ENCODE assay signal across 8 cellular contexts in the genomic region with DNA sequence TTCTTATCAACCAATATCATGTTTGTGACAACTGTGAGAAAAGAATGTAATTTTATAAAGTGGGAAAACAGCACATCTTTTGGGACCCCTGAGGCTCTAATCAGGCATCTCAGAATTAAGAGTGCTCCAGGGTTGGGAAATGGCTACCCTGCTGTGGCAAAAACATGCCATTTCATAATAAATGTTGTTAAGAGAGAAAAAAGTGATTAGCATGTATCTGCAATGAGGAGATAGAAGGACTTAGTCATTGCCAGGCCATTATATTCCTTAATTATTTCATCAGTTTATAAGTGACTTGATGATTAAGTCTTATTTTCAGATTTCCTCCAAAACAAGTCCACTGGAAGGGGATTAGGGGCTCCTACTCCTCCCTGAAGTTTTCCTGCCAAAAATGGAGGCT. TPM values are rescaled to one million over a fixed set of nuclear protein-coding genes. Genes with fewer than 3 reads are reported as not detected.
A peak's percentile ranks its signal among the peaks of the same experiment; 100 is the strongest.
DNase-seq lines count a peak whose midpoint lies in the region; ATAC-seq and TF ChIP-seq lines count a peak whose summit lies in the region.
"Not testable (repeated sequence)": the region's sequence is repeated elsewhere in the genome, so short reads cannot be mapped to it uniquely, and the experiment has no call there.

No MANE protein-coding gene starts in this region.

- not testable (repeated sequence) for DNase-seq in CD8-positive, alpha-beta T cell; T-helper 17 cell; adrenal gland; epithelial cell of proximal tubule (ENCODE audit: low read depth); left lung; osteoblast (ENCODE audit: insufficient read length, low spot score, missing footprints); thyroid gland

- not testable (repeated sequence) for TF ChIP-seq POLR2A in adrenal gland (IDR thresholded peaks at IDR 0.05); thyroid gland (IDR thresholded peaks at IDR 0.05)

- H3K4me1 ChIP-seq in CD8-positive, alpha-beta T cell (ENCODE audit: insufficient read depth, low read length), result peaks cover 39% of the 10 kb centered on the region
- peaks cover 26% of the 10 kb centered on the region for H3K4me1 ChIP-seq in KMS-11 (ENCODE audit: low read depth, poor library complexity, severe bottlenecking)
- peaks cover 4 to 39% of the 10 kb centered on the region in 2 donors for H3K4me1 ChIP-seq in adrenal gland (replicated peaks in 1 of 2)
- peaks cover 7 to 46% of the 10 kb centered on the region in 2 donors for H3K4me1 ChIP-seq in left lung
- H3K4me1 ChIP-seq in osteoblast (ENCODE audit: insufficient read depth, low read length), result peaks cover 22% of the 10 kb centered on the region
- H3K4me1 ChIP-seq in thyroid gland, result peaks cover 13 to 26% of the 10 kb centered on the region in 2 donors

- not testable (repeated sequence) for H3K9me3 ChIP-seq in CD8-positive, alpha-beta T cell (ENCODE audit: low read length); T-helper 17 cell (ENCODE audit: control insufficient read depth, low read length, poor library complexity, severe bottlenecking); adrenal gland (replicated peaks in 1 of 3); left lung; osteoblast (ENCODE audit: low read depth, low read length); thyroid gland

- peak overlapping the region; percentile 95 for H3K4me3 Mint-ChIP-seq in CD8-positive, alpha-beta T cell
- peak overlapping the region; percentile 92 for H3K4me3 Mint-ChIP-seq in T-helper 17 cell

- intact Hi-C loops in CD8-positive, alpha-beta T cell (cut with DNase I, micrococcal nuclease), result loop anchor here in 1 of 2 experiments (5.0 kb wide), 1 partner anchor 117 kb away; no protein-coding TSS in a partner anchor
- intact Hi-C loops in adrenal gland (cut with DNase I); left lung (cut with DNase I); thyroid gland (cut with DNase I): not testable (repeated sequence)

- H3K27me3 Mint-ChIP-seq in CD8-positive, alpha-beta T cell (ENCODE audit: low read depth); T-helper 17 cell: not testable (repeated sequence)

- peak overlapping the region; percentile 90 for H3K9ac ChIP-seq in KMS-11

- H3K36me3 Mint-ChIP-seq in CD8-positive, alpha-beta T cell, result peaks cover 13% of the 10 kb centered on the region
- H3K36me3 Mint-ChIP-seq in T-helper 17 cell (ENCODE audit: low read depth), result not testable (repeated sequence)

- peaks cover 50% of the 10 kb centered on the region for H3K4me1 Mint-ChIP-seq in CD8-positive, alpha-beta T cell (ENCODE audit: low read depth)
- peaks cover 37% of the 10 kb centered on the region for H3K4me1 Mint-ChIP-seq in T-helper 17 cell

- peaks cover 88% of the 10 kb centered on the region for H3K79me2 ChIP-seq in KMS-11 (ENCODE audit: insufficient read depth, low read depth)
- H3K79me2 ChIP-seq in osteoblast (ENCODE audit: insufficient read depth, low read length), result peaks cover 73% of the 10 kb centered on the region

- CTCF ChIA-PET in CD8-positive, alpha-beta T cell (lab: Charles Lee), result interaction anchor here (1.6 kb wide), 2 partner anchors 8 to 321 kb away, joined by 3 to 4 read pairs; no protein-coding TSS in a partner anchor

- peak overlapping the region; percentile 98 for H3K4me2 ChIP-seq in KMS-11
- peak overlapping the region; percentile 89 for H3K4me2 ChIP-seq in osteoblast (ENCODE audit: insufficient read depth, low read length)

- H3K27ac Mint-ChIP-seq in CD8-positive, alpha-beta T cell, result peak overlapping the region; percentile 98
- H3K27ac Mint-ChIP-seq in T-helper 17 cell, result peak overlapping the region; percentile 99

- H3K9me3 Mint-ChIP-seq in CD8-positive, alpha-beta T cell, result not testable (repeated sequence)

- TF ChIP-seq CTCF in CD8-positive, alpha-beta T cell (IDR thresholded peaks at IDR 0.05); KMS-11 (conservative IDR thresholded peaks at IDR 0.05; ENCODE audit: low read depth, low read length); adrenal gland (IDR thresholded peaks at IDR 0.05); epithelial cell of proximal tubule (conservative IDR thresholded peaks at IDR 0.05; ENCODE audit: low read depth, low read length); left lung (IDR thresholded peaks at IDR 0.05); osteoblast (IDR thresholded peaks at IDR 0.05; ENCODE audit: extremely low read depth, low read depth, low read length); thyroid gland (IDR thresholded peaks at IDR 0.05): not testable (repeated sequence)

- not testable (repeated sequence) for ATAC-seq in CD8-positive, alpha-beta T cell; T-helper 17 cell; left lung

- H2AFZ ChIP-seq in KMS-11 (ENCODE audit: low read depth); osteoblast (ENCODE audit: low read length): not testable (repeated sequence)

- H3K36me3 ChIP-seq in CD8-positive, alpha-beta T cell (ENCODE audit: insufficient read depth, low read length); KMS-11 (ENCODE audit: insufficient read depth); adrenal gland (replicated peaks in 1 of 2); left lung; osteoblast (ENCODE audit: insufficient read depth, low read length); thyroid gland: not testable (repeated sequence)

- H3K27ac ChIP-seq in CD8-positive, alpha-beta T cell (ENCODE audit: low read depth, low read length), result peak overlapping the region; percentile 85
- peak overlapping the region; percentile 94 for H3K27ac ChIP-seq in KMS-11
- H3K27ac ChIP-seq in adrenal gland, result peak overlapping the region in 4 of 5 donors; percentile 42 to 95 (median 56)
- H3K27ac ChIP-seq in left lung, result peak overlapping the region; percentile 98 to 99
- peak overlapping the region; percentile 95 for H3K27ac ChIP-seq in osteoblast (ENCODE audit: low read depth, low read length)
- peak overlapping the region; percentile 99 to 100 (median 100) for H3K27ac ChIP-seq in thyroid gland

- H3K4me3 ChIP-seq in CD8-positive, alpha-beta T cell (ENCODE audit: low read depth, low read length), result peak overlapping the region; percentile 65
- not testable (repeated sequence) for H3K4me3 ChIP-seq in KMS-11 (IDR thresholded peaks at IDR 0.05; ENCODE audit: insufficient read depth, low read depth, low read length); thyroid gland (replicated peaks in 1 of 3)
- peak overlapping the region in 1 of 4 donors; percentile 100 for H3K4me3 ChIP-seq in adrenal gland
- peak overlapping the region; percentile 84 for H3K4me3 ChIP-seq in epithelial cell of proximal tubule (ENCODE audit: low read depth, low read length)
- H3K4me3 ChIP-seq in left lung, result peak overlapping the region in 1 of 2 donors; percentile 67
- peak overlapping the region; percentile 43 for H3K4me3 ChIP-seq in osteoblast (ENCODE audit: insufficient read depth, low read length)

- POLR2A ChIA-PET in CD8-positive, alpha-beta T cell (lab: Charles Lee), result interaction anchor here (0.6 kb wide), 1 partner anchor 256 kb away, joined by 3 read pairs; no protein-coding TSS in a partner anchor

- not testable (repeated sequence) for H4K20me1 ChIP-seq in KMS-11 (ENCODE audit: insufficient read depth); osteoblast (ENCODE audit: insufficient read depth, low read length)

- not testable (repeated sequence) for H3K27me3 ChIP-seq in CD8-positive, alpha-beta T cell (ENCODE audit: insufficient read depth, low read length); KMS-11 (ENCODE audit: insufficient read depth, low read depth); adrenal gland; left lung; osteoblast (ENCODE audit: insufficient read depth, low read length); thyroid gland

RNA-seq across cellular contexts. Expression of gene ZNF217, which starts 3.1 kb away (rescaled TPM):
- 10 to 100 TPM; 71.8 to 79.9 TPM for total RNA-seq in CD8-positive, alpha-beta T cell
- total RNA-seq in T-helper 17 cell (10 to 100 TPM; 70.4 to 72.8 TPM), adrenal gland (10 to 100 TPM in 7 of 8 donors, 1 to 10 TPM in 1; 9.9 to 23.4 (median 13.7) TPM), epithelial cell of proximal tubule (17.4 and 22.1 TPM in 2 replicates), left lung (10 to 100 TPM; 23.6 to 35.4 TPM), osteoblast (26.4 and 26.8 TPM in 2 replicates), thyroid gland (10 to 100 TPM; 18.0 to 42.8 (median 27.8) TPM)
- 1 to 10 TPM; 3.5 to 5.5 (median 4.3) TPM for polyA plus RNA-seq in adrenal gland
